8 cellular contexts compared by ENCODE assay signal in the genomic region with DNA sequence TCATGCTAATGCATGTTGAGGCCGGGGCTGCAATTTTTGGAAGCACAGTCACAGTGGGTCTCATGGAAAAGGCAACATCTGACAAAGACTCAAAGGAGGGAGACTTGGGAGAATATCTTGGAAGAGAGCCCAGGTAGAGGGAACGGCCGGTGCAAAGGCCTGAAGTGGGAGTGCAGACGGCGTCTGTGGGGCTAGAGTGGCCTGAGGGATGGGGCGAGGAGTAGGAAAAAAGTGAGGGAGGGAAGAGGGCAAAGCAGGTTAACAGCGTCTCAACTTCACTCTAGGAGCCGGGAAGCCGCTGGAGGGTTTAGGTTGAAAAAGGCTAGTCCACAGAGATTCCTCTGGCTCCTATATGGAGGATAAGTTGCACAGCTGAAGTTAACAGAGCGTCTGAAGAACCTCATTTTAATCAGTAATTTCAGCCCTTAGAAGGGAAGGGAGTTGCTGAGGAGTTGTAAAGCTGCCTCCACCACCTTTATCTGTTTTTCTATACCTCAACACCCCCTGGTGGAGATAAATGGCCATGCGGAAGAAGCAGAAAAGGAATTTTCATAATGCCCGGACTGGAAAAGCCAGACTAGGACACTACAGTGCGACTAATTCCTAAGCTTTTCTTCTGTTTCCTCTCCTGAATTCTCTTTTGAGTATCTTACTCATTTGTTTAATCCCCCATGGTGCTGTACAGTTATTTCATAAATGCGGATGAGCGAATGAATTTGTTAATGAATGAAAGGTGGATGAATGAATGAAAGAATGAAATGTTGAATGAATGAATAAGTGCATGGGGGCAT.
DNase-seq lines count a peak whose midpoint lies in the region; ATAC-seq and TF ChIP-seq lines count a peak whose summit lies in the region.

No MANE protein-coding gene starts in this region.

- DNase-seq in ACHN, result peak; percentile 85
- peak; percentile 43 for DNase-seq in NCI-H510A (lab: John Stamatoyannopoulos, UW)
- peak; percentile 41 to 49 for DNase-seq in activated CD4-positive, alpha-beta T cell treated with anti-CD3 and anti-CD28 coated beads, Interleukin-2, amount 50 U/mL, for 48 hours
- no peak for DNase-seq in esophagus squamous epithelium (lab: John Stamatoyannopoulos, UW)
- DNase-seq in naive B cell, result peak; percentile 49
- DNase-seq in uterus, result peak; percentile 24 to 30

- no peak for TF ChIP-seq POLR2A in esophagus squamous epithelium (IDR thresholded peaks at IDR 0.05)
- TF ChIP-seq POLR2A in uterus (IDR thresholded peaks at IDR 0.05), result no peak

- no peaks in the 10 kb centered on the region for H3K9me3 Mint-ChIP-seq in naive B cell

- in situ Hi-C loops in ACHN (cut with HindIII; ENCODE audit: low pct_ligation_motif_present, low pct_unique_long_range_greater_than_20kb, low sequenced_read_pairs), result loop anchor here (25.0 kb wide), 1 partner anchor 201 kb away; no protein-coding TSS in a partner anchor

- H3K27me3 ChIP-seq in esophagus squamous epithelium (peaks cover 0 to 45% (median 0%) of the 10 kb centered on the region in 4 donors), uterus (no peaks in the 10 kb centered on the region)

- H3K9me3 ChIP-seq in esophagus squamous epithelium (no peaks in the 10 kb centered on the region), uterus (no peaks in the 10 kb centered on the region)

- no peaks in the 10 kb centered on the region for H3K4me1 Mint-ChIP-seq in naive B cell

- H3K4me3 ChIP-seq in esophagus squamous epithelium, result no peak overlapping the region
- H3K4me3 ChIP-seq in uterus, result no peak overlapping the region

- no peaks in the 10 kb centered on the region for H3K36me3 Mint-ChIP-seq in naive B cell

- intact Hi-C loops in esophagus squamous epithelium (cut with DNase I), result loop anchor here (5.0 to 10.0 kb wide), 2 partner anchors 211 to 354 kb away; no protein-coding TSS in a partner anchor
- intact Hi-C loops in uterus (cut with DNase I; ENCODE audit: low total_unique reads), result no loop called here

- peaks cover 7 to 18% (median 16%) of the 10 kb centered on the region in 3 donors for H3K27me3 Mint-ChIP-seq in naive B cell

- peak overlapping the region in 1 of 6 donors; percentile 63 for H3K27ac Mint-ChIP-seq in naive B cell

- ATAC-seq in HG03196 (IDR thresholded peaks at IDR 0.05; ENCODE audit: unreplicated experiment) (peak; percentile 66), naive B cell (ENCODE audit: low read depth in 2 of 2) (peak; percentile 50 to 61)

- TF ChIP-seq CTCF in GM12873 (IDR thresholded peaks at IDR 0.05; ENCODE audit: insufficient read depth, low read depth, low read length, missing control alignments) (peak; percentile 77), esophagus squamous epithelium (IDR thresholded peaks at IDR 0.05) (peak; percentile 69 to 91 (median 82)), uterus (IDR thresholded peaks at IDR 0.05) (peak; percentile 67 to 75 (median 71))

- WGBS in esophagus squamous epithelium, 2 donors, result 20 to 24% methylated on average over 15 of the region's 15 CpGs

- H3K36me3 ChIP-seq in esophagus squamous epithelium (no peaks in the 10 kb centered on the region), uterus (no peaks in the 10 kb centered on the region)

- H3K4me3 Mint-ChIP-seq in naive B cell, result no peak overlapping the region

- H3K27ac ChIP-seq in esophagus squamous epithelium, result no peak overlapping the region
- H3K27ac ChIP-seq in uterus, result no peak overlapping the region

- peaks cover 3 to 12% (median 5%) of the 10 kb centered on the region in 3 donors for H3K4me1 ChIP-seq in esophagus squamous epithelium
- H3K4me1 ChIP-seq in uterus, result no peaks in the 10 kb centered on the region
